Comparison of ENCODE assay signal across 24 cellular contexts in genomic region chr4:69738872-69739271, GRCh38. TPM values are rescaled to one million over a fixed set of nuclear protein-coding genes. Genes with fewer than 3 reads are reported as not detected.
"Had no signal": no experiment of that assay in that cellular context is flagged by ENCODE, and none has a peak within 500 bp of the region (broad histone marks: within the 10 kb centered on the region; RNA-seq: fewer than 3 reads in every experiment).

No MANE protein-coding gene starts in this region.

- DNase-seq: Kasumi-1, MV-4-11, NCI-H1048, NCI-H1105, NCI-H1417, NCI-H1436 treated with DMSO at 0.1 percent for 48 hours, NCI-H1694 treated with DMSO at 0.1 percent for 48 hours, NCI-H1930, NCI-H2081, NCI-H2107, NCI-H226, NCI-H446, NCI-H510A, NCI-H524 treated with DMSO at 0.1 percent for 48 hours, NCI-H69, NCI-H774, RPMI8226, SHP77, SK-N-SH had no signal

- H3K36me3 Mint-ChIP-seq: IgD-negative memory B cell had no signal

- H3K9me3 ChIP-seq: SK-N-SH had no signal

- H3K27ac Mint-ChIP-seq: IgD-negative memory B cell had no signal

- ATAC-seq: K562 had no signal

- H3K4me3 ChIP-seq: K562 had no signal

- H3K27ac ChIP-seq: KMS-11 had no signal

- H3K9ac ChIP-seq: KMS-11, SK-N-SH had no signal

- H3K4me1 Mint-ChIP-seq: IgD-negative memory B cell had no signal

- H3K4me3 Mint-ChIP-seq: IgD-negative memory B cell had no signal

- H3K27me3 Mint-ChIP-seq: IgD-negative memory B cell had no signal

RNA-seq across cellular contexts. Expression of gene SULT1B1, which starts 21.5 kb away (rescaled TPM):
- total RNA-seq: M059J, SK-MEL-5 had no signal
- polyA plus RNA-seq: K562 had no signal
